ENCODE assay signal across 8 cellular contexts in the genomic region with DNA sequence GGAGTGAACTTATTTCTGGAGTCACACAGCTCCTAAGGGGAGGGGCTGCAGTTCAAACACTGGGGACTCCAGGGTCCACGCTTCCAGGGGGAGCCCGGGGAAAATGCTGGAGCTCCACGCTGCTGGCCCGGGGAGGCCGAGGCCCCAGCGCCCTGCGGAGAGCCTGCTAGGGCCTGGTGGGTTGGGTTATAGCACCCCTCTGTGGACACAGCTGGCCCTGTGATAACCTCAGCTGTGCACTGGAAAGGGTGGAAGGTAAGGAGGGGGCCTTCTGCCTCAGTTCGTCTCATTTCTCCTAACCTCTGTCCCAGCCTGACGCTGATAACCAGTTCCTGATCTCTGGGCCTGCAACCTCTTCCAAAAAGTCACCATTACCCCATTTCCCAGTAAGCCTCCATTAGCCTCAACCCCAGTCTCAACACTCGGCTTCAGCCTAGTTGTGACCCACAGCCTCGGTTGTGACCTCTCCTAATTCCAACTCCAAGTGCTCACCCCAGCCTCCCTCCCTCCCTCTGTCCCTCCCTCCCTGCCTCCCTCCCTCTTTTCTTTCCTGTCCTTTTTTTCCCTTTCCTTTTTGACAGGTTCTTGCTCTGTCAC. TPM values are rescaled to one million over a fixed set of nuclear protein-coding genes. Genes with fewer than 3 reads are reported as not detected.
A peak's percentile ranks its signal among the peaks of the same experiment; 100 is the strongest.
DNase-seq lines count a peak whose midpoint lies in the region; ATAC-seq, FAIRE-seq and TF ChIP-seq lines count a peak whose summit lies in the region.

No MANE protein-coding gene starts in this region.

- DNase-seq in AG04449 (ENCODE audit: low read depth, low spot score) (no peak), Panc1 (ENCODE audit: low read depth, low spot score) (no peak), astrocyte (ENCODE audit: low read depth) (no peak), hepatic stellate cell (ENCODE audit: low spot score) (peak; percentile 94), sigmoid colon (peak; percentile 84), H4 (ENCODE audit: low spot score) (no peak)

- H3K4me3 Mint-ChIP-seq in astrocyte (ENCODE audit: unreplicated experiment) = no peak overlapping the region

- no peak for FAIRE-seq in astrocyte (lab: Jason Lieb, UNC)

- H4K20me1 ChIP-seq in astrocyte (ENCODE audit: insufficient read depth, low read length) = peaks cover 83% of the 10 kb centered on the region

- no peak overlapping the region for H2AFZ ChIP-seq in astrocyte (ENCODE audit: low read depth, low read length)

- H3K4me1 Mint-ChIP-seq in astrocyte (ENCODE audit: low read depth, unreplicated experiment) = peaks cover 3% of the 10 kb centered on the region

- no peaks in the 10 kb centered on the region for H3K36me3 ChIP-seq in Panc1 (ENCODE audit: control insufficient read depth, insufficient read depth, low read length)
- no peaks in the 10 kb centered on the region for H3K36me3 ChIP-seq in astrocyte (ENCODE audit: insufficient read depth, low read length)
- peaks cover 0 to 13% (median 6%) of the 10 kb centered on the region in 4 donors for H3K36me3 ChIP-seq in sigmoid colon

- WGBS in sigmoid colon, 2 donors = 27 to 36% methylated on average over 11 of the region's 11 CpGs

- POLR2A ChIA-PET in AG04449 (lab: Yijun Ruan, JAX) (no interaction called here), Panc1 (lab: Charles Lee) (interaction anchor here (0.6 to 0.7 kb wide), 3 partner anchors 24 to 173 kb away, joined by 3 read pairs; no protein-coding TSS in a partner anchor)

- TF ChIP-seq CTCF in AG04449 (IDR thresholded peaks at IDR 0.05; ENCODE audit: insufficient read depth, low read length, missing control alignments) (peak; percentile 86), GM12875 (IDR thresholded peaks at IDR 0.05; ENCODE audit: borderline replicate concordance, insufficient read depth, low read depth, low read length) (peak; percentile 78), Panc1 (IDR thresholded peaks at IDR 0.05) (peak; percentile 91), astrocyte (IDR thresholded peaks at IDR 0.05; ENCODE audit: insufficient read depth, low read depth, low read length) (peak; percentile 65), sigmoid colon (IDR thresholded peaks at IDR 0.05) (peak; percentile 50 to 73 (median 56))

- H3K4me3 ChIP-seq in AG04449 (ENCODE audit: low read depth, low read length) = no peak overlapping the region
- H3K4me3 ChIP-seq in GM12875 (ENCODE audit: low read depth, low read length) = no peak overlapping the region
- no peak overlapping the region for H3K4me3 ChIP-seq in Panc1 (ENCODE audit: low read depth in 2 of 2, low read length in 2 of 2)
- H3K4me3 ChIP-seq in astrocyte (ENCODE audit: insufficient read depth, low read depth, low read length) = no peak overlapping the region
- peak overlapping the region in 1 of 4 donors; percentile 7 for H3K4me3 ChIP-seq in sigmoid colon

- CTCF ChIA-PET in AG04449 (lab: Yijun Ruan, JAX) = interaction anchor here (0.6 to 13.4 kb wide), 40 partner anchors 10 to 486 kb away, joined by 3 to 178 read pairs (median 4); a partner anchor contains a TSS
- CTCF ChIA-PET in Panc1 (lab: Charles Lee) = interaction anchor here (0.5 to 1.1 kb wide), 6 partner anchors 163 to 436 kb away, joined by 3 to 5 read pairs (median 3); no protein-coding TSS in a partner anchor

- H3K27me3 Mint-ChIP-seq in astrocyte (ENCODE audit: low read depth, unreplicated experiment) = peaks cover 2% of the 10 kb centered on the region

- H3K4me2 ChIP-seq in astrocyte (ENCODE audit: low read length) = peak overlapping the region; percentile 28

- H3K27ac ChIP-seq in Panc1 (ENCODE audit: low read length) (no peak overlapping the region), astrocyte (ENCODE audit: low read depth, low read length) (no peak overlapping the region), sigmoid colon (peak overlapping the region; percentile 81 to 97 (median 93))

- H3K27me3 ChIP-seq in Panc1 (ENCODE audit: control insufficient read depth, insufficient read depth, low read length) (no peaks in the 10 kb centered on the region), astrocyte (ENCODE audit: insufficient read depth, low read length) (no peaks in the 10 kb centered on the region), sigmoid colon (no peaks in the 10 kb centered on the region)

- ATAC-seq in Panc1 (peak; percentile 85), HG03159 (IDR thresholded peaks at IDR 0.05; ENCODE audit: unreplicated experiment) (no peak)

- H3K36me3 Mint-ChIP-seq in astrocyte (ENCODE audit: low read depth, unreplicated experiment) = peaks cover 5% of the 10 kb centered on the region

- in situ Hi-C loops in Panc1 (cut with HindIII; ENCODE audit: low pct_unique_long_range_greater_than_20kb, low sequenced_read_pairs) = no loop called here

- H3K79me2 ChIP-seq in astrocyte (ENCODE audit: insufficient read depth, low read length) = peaks cover 65% of the 10 kb centered on the region

- no peaks in the 10 kb centered on the region for H3K9me3 Mint-ChIP-seq in astrocyte (ENCODE audit: unreplicated experiment)

- no peaks in the 10 kb centered on the region for H3K9me3 ChIP-seq in Panc1 (ENCODE audit: control insufficient read depth, insufficient read depth, low read depth, low read length)
- no peaks in the 10 kb centered on the region for H3K9me3 ChIP-seq in astrocyte (ENCODE audit: insufficient read depth, low read depth, low read length)
- no peaks in the 10 kb centered on the region for H3K9me3 ChIP-seq in sigmoid colon

- H3K27ac Mint-ChIP-seq in astrocyte (ENCODE audit: unreplicated experiment) = no peak overlapping the region

- no peak for TF ChIP-seq EP300 in sigmoid colon (IDR thresholded peaks at IDR 0.05)

- intact Hi-C loops in Panc1 (cut with micrococcal nuclease; ENCODE audit: unreplicated experiment) (loop anchor here (5.0 kb wide), 3 partner anchors 169 to 309 kb away; no protein-coding TSS in a partner anchor), sigmoid colon (cut with DNase I) (loop anchor here (2.0 kb wide), 2 partner anchors 260 to 306 kb away; no protein-coding TSS in a partner anchor)

- H3K4me1 ChIP-seq in Panc1 (ENCODE audit: control insufficient read depth, insufficient read depth, low read length) (peaks cover 47% of the 10 kb centered on the region), astrocyte (ENCODE audit: insufficient read depth, low read length) (peaks cover 30% of the 10 kb centered on the region), sigmoid colon (peaks cover 0 to 71% (median 62%) of the 10 kb centered on the region in 4 donors)

- BruUV-seq in Panc1 (replicated peaks; lab: Mats Ljungman, UMichigan) = no TSS peak

- no peak overlapping the region for H3K9ac ChIP-seq in astrocyte (ENCODE audit: low read length)

- TF ChIP-seq POLR2A in sigmoid colon (IDR thresholded peaks at IDR 0.05) = no peak

RNA-seq across cellular contexts. Expression of a gene that starts 7.1 kb away (rescaled TPM):
- total RNA-seq in Panc1 (2021; ENCODE audit: unreplicated experiment) (191 TPM), astrocyte (58.3 and 74.8 TPM in 2 replicates), sigmoid colon (100 to 1,000 TPM in 2 of 4 donors, 10 to 100 TPM in 2; 64.1 to 128 (median 87.6) TPM)
- 489 TPM for polyA plus RNA-seq in Panc1 (2012; ENCODE audit: insufficient read length)
- 100 to 1,000 TPM; 245 to 394 (median 260) TPM for polyA plus RNA-seq in sigmoid colon
- 34.2 and 53.1 TPM in 2 replicates for total RNA-seq in H4 (2014; rRNA removed; shearing (Covaris generic))

RNA-seq across cellular contexts. Expression of a gene that starts 13.4 kb away (rescaled TPM):
- total RNA-seq in Panc1 (2021; ENCODE audit: unreplicated experiment) (0.10 TPM), astrocyte (0.11 TPM in 1 of 2 replicates, not detected in the other), sigmoid colon (not detected)
- 0.40 TPM for polyA plus RNA-seq in Panc1 (2012; ENCODE audit: insufficient read length)
- under 1 TPM in 1 of 3 donors, not detected in 2; 0.15 TPM for polyA plus RNA-seq in sigmoid colon
- total RNA-seq in H4 (2014; rRNA removed; shearing (Covaris generic)) = not detected in 2 replicates

Comparison
In these comparisons a context has a peak if more than half of its experiments do, and no peak if none do; other contexts are left out.
1. DNase-seq: peak in hepatic stellate cell (single experiment) and sigmoid colon (single experiment); none in AG04449 (single experiment), Panc1 (single experiment), astrocyte (single experiment) and H4 (single experiment).
2. H3K27ac ChIP-seq: peak in sigmoid colon (4 of 4); none in Panc1 (single experiment) and astrocyte (single experiment).
3. Peak in every context shown above with its lines, with median percentiles within 50 percentile points of each other: CTCF ChIP-seq.